ENCODE assay signal across 1 cellular context in the genomic region with DNA sequence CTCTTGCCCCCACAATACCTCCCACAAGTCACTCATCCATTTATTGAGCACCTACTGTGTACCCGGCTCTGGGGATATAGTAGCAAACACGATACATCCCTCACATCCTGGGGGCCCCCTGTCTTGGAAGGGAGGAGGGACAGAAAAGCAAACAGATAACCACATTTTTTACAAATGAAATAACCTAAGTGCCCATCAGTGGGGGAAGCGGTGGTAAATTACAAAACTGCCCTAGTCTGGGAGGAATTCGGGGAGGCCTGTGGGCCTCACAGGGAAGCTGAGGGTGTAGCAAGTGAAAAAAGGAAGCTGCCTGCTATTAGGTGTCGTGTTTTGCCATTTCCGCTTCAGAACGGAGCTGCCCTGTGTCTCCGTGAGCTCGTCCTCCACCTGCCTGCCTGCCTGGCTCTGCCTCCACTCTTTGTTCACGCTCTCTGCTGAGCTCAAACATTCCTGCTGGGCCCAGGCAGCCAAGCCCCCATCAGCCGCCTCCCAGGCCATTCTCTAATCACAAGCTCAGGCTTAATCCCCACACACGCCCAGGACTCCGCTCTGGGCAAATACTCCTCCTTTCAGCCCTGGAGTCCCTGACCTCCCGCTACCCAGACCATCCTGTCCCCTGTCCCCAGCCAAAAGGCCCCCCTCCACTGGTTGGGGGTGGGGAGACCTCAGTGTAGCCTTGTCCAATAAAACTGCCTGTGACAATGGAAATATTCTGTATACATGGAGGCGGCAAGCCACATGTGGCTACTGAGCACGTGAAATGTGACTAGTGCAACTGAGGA.
TF ChIP-seq lines count a peak whose summit lies in the region.

No MANE protein-coding gene starts in this region.

TF ChIP-seq in HepG2, 621 proteins besides CTCF, POLR2A, EP300 and RAD21 (continued from another document and continues in another):
- peak; percentile 72 for TF ChIP-seq DPF2 (CRISPR knock-in tag; IDR thresholded peaks at IDR 0.05; ENCODE audit: borderline replicate concordance, low read depth)
- peak; percentile 35 for TF ChIP-seq ZNF781 (CRISPR knock-in tag; IDR thresholded peaks at IDR 0.05; ENCODE audit: borderline replicate concordance, not compliant biosample characterization)
- TF ChIP-seq, protein P1, sequence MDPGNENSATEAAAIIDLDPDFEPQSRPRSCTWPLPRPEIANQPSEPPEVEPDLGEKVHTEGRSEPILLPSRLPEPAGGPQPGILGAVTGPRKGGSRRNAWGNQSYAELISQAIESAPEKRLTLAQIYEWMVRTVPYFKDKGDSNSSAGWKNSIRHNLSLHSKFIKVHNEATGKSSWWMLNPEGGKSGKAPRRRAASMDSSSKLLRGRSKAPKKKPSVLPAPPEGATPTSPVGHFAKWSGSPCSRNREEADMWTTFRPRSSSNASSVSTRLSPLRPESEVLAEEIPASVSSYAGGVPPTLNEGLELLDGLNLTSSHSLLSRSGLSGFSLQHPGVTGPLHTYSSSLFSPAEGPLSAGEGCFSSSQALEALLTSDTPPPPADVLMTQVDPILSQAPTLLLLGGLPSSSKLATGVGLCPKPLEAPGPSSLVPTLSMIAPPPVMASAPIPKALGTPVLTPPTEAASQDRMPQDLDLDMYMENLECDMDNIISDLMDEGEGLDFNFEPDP (CRISPR knock-in tag; conservative IDR thresholded peaks at IDR 0.05): no peak
- TF ChIP-seq ZIK1 (CRISPR knock-in tag; IDR thresholded peaks at IDR 0.05; ENCODE audit: borderline replicate concordance, low read depth): no peak
- TF ChIP-seq, protein P2, sequence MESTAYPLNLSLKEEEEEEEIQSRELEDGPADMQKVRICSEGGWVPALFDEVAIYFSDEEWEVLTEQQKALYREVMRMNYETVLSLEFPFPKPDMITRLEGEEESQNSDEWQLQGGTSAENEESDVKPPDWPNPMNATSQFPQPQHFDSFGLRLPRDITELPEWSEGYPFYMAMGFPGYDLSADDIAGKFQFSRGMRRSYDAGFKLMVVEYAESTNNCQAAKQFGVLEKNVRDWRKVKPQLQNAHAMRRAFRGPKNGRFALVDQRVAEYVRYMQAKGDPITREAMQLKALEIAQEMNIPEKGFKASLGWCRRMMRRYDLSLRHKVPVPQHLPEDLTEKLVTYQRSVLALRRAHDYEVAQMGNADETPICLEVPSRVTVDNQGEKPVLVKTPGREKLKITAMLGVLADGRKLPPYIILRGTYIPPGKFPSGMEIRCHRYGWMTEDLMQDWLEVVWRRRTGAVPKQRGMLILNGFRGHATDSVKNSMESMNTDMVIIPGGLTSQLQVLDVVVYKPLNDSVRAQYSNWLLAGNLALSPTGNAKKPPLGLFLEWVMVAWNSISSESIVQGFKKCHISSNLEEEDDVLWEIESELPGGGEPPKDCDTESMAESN (CRISPR knock-in tag; conservative IDR thresholded peaks at IDR 0.05): no peak
- TF ChIP-seq, protein P3, sequence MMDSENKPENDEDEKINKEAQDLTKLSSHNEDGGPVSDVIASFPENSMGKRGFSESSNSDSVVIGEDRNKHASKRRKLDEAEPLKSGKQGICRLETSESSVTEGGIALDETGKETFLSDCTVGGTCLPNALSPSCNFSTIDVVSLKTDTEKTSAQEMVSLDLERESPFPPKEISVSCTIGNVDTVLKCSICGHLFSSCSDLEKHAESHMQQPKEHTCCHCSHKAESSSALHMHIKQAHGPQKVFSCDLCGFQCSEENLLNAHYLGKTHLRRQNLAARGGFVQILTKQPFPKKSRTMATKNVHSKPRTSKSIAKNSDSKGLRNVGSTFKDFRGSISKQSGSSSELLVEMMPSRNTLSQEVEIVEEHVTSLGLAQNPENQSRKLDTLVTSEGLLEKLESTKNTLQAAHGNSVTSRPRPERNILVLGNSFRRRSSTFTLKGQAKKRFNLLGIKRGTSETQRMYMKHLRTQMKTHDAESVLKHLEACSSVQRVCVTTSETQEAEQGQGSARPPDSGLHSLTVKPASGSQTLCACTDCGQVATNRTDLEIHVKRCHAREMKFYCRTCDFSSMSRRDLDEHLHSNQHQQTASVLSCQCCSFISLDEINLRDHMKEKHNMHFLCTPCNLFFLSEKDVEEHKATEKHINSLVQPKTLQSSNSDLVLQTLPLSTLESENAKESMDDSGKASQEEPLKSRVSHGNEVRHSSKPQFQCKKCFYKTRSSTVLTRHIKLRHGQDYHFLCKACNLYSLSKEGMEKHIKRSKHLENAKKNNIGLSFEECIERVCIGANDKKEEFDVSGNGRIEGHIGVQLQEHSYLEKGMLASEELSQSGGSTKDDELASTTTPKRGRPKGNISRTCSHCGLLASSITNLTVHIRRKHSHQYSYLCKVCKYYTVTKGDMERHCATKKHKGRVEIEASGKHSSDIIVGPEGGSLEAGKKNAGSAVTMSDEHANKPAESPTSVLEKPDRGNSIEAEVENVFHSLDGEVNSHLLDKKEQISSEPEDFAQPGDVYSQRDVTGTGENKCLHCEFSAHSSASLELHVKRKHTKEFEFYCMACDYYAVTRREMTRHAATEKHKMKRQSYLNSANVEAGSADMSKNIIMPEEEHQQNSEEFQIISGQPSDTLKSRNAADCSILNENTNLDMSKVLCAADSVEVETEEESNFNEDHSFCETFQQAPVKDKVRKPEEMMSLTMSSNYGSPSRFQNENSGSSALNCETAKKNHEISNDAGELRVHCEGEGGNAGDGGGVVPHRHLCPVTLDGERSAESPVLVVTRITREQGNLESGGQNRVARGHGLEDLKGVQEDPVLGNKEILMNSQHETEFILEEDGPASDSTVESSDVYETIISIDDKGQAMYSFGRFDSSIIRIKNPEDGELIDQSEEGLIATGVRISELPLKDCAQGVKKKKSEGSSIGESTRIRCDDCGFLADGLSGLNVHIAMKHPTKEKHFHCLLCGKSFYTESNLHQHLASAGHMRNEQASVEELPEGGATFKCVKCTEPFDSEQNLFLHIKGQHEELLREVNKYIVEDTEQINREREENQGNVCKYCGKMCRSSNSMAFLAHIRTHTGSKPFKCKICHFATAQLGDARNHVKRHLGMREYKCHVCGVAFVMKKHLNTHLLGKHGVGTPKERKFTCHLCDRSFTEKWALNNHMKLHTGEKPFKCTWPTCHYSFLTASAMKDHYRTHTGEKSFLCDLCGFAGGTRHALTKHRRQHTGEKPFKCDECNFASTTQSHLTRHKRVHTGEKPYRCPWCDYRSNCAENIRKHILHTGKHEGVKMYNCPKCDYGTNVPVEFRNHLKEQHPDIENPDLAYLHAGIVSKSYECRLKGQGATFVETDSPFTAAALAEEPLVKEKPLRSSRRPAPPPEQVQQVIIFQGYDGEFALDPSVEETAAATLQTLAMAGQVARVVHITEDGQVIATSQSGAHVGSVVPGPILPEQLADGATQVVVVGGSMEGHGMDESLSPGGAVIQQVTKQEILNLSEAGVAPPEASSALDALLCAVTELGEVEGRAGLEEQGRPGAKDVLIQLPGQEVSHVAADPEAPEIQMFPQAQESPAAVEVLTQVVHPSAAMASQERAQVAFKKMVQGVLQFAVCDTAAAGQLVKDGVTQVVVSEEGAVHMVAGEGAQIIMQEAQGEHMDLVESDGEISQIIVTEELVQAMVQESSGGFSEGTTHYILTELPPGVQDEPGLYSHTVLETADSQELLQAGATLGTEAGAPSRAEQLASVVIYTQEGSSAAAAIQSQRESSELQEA (CRISPR knock-in tag; IDR thresholded peaks at IDR 0.05; ENCODE audit: not compliant biosample characterization): peak; percentile 26
- no peak for TF ChIP-seq ETV6 (CRISPR knock-in tag; conservative IDR thresholded peaks at IDR 0.05)
- TF ChIP-seq ZNF292 (CRISPR knock-in tag; IDR thresholded peaks at IDR 0.05; ENCODE audit: borderline replicate concordance, low read depth): no peak
- peak; percentile 75; the same call in 1 of the 2 replicates for TF ChIP-seq ZNF343 (CRISPR knock-in tag; IDR thresholded peaks at IDR 0.05)
- peak; percentile 77 for TF ChIP-seq ELF3 (CRISPR knock-in tag; IDR thresholded peaks at IDR 0.05)
- TF ChIP-seq, protein P4, sequence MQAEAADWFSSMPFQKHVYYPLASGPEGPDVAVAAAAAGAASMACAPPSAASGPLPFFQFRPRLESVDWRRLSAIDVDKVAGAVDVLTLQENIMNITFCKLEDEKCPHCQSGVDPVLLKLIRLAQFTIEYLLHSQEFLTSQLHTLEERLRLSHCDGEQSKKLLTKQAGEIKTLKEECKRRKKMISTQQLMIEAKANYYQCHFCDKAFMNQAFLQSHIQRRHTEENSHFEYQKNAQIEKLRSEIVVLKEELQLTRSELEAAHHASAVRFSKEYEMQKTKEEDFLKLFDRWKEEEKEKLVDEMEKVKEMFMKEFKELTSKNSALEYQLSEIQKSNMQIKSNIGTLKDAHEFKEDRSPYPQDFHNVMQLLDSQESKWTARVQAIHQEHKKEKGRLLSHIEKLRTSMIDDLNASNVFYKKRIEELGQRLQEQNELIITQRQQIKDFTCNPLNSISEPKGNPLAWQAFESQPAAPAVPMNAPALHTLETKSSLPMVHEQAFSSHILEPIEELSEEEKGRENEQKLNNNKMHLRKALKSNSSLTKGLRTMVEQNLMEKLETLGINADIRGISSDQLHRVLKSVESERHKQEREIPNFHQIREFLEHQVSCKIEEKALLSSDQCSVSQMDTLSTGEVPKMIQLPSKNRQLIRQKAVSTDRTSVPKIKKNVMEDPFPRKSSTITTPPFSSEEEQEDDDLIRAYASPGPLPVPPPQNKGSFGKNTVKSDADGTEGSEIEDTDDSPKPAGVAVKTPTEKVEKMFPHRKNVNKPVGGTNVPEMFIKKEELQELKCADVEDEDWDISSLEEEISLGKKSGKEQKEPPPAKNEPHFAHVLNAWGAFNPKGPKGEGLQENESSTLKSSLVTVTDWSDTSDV (CRISPR knock-in tag; IDR thresholded peaks at IDR 0.05): 0 out of 2 replicates have a peak, but pooled peaks have one; percentile 40
- peak; percentile 59; the same call in 1 of the 2 replicates for TF ChIP-seq KMT2A (CRISPR knock-in tag; IDR thresholded peaks at IDR 0.05)
- peak; percentile 98 for TF ChIP-seq PITX1 (CRISPR knock-in tag; IDR thresholded peaks at IDR 0.05)
- TF ChIP-seq ZNF550 (CRISPR knock-in tag; IDR thresholded peaks at IDR 0.05; ENCODE audit: borderline replicate concordance): 0 out of 2 replicates have a peak, but pooled peaks have one; percentile 39
- TF ChIP-seq, protein P5, sequence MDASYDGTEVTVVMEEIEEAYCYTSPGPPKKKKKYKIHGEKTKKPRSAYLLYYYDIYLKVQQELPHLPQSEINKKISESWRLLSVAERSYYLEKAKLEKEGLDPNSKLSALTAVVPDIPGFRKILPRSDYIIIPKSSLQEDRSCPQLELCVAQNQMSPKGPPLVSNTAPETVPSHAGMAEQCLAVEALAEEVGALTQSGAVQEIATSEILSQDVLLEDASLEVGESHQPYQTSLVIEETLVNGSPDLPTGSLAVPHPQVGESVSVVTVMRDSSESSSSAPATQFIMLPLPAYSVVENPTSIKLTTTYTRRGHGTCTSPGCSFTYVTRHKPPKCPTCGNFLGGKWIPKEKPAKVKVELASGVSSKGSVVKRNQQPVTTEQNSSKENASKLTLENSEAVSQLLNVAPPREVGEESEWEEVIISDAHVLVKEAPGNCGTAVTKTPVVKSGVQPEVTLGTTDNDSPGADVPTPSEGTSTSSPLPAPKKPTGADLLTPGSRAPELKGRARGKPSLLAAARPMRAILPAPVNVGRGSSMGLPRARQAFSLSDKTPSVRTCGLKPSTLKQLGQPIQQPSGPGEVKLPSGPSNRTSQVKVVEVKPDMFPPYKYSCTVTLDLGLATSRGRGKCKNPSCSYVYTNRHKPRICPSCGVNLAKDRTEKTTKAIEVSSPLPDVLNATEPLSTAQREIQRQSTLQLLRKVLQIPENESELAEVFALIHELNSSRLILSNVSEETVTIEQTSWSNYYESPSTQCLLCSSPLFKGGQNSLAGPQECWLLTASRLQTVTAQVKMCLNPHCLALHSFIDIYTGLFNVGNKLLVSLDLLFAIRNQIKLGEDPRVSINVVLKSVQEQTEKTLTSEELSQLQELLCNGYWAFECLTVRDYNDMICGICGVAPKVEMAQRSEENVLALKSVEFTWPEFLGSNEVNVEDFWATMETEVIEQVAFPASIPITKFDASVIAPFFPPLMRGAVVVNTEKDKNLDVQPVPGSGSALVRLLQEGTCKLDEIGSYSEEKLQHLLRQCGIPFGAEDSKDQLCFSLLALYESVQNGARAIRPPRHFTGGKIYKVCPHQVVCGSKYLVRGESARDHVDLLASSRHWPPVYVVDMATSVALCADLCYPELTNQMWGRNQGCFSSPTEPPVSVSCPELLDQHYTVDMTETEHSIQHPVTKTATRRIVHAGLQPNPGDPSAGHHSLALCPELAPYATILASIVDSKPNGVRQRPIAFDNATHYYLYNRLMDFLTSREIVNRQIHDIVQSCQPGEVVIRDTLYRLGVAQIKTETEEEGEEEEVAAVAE (CRISPR knock-in tag; IDR thresholded peaks at IDR 0.05; ENCODE audit: borderline replicate concordance): 0 out of 2 replicates have a peak, but pooled peaks have one; percentile 21
- TF ChIP-seq CENPX (CRISPR knock-in tag; IDR thresholded peaks at IDR 0.05): no peak
- TF ChIP-seq FOXC1 (CRISPR knock-in tag; IDR thresholded peaks at IDR 0.05; ENCODE audit: borderline replicate concordance): peak; percentile 21; the same call in 1 of the 2 replicates
- TF ChIP-seq, protein P6, sequence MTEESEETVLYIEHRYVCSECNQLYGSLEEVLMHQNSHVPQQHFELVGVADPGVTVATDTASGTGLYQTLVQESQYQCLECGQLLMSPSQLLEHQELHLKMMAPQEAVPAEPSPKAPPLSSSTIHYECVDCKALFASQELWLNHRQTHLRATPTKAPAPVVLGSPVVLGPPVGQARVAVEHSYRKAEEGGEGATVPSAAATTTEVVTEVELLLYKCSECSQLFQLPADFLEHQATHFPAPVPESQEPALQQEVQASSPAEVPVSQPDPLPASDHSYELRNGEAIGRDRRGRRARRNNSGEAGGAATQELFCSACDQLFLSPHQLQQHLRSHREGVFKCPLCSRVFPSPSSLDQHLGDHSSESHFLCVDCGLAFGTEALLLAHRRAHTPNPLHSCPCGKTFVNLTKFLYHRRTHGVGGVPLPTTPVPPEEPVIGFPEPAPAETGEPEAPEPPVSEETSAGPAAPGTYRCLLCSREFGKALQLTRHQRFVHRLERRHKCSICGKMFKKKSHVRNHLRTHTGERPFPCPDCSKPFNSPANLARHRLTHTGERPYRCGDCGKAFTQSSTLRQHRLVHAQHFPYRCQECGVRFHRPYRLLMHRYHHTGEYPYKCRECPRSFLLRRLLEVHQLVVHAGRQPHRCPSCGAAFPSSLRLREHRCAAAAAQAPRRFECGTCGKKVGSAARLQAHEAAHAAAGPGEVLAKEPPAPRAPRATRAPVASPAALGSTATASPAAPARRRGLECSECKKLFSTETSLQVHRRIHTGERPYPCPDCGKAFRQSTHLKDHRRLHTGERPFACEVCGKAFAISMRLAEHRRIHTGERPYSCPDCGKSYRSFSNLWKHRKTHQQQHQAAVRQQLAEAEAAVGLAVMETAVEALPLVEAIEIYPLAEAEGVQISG (CRISPR knock-in tag; IDR thresholded peaks at IDR 0.05): peak; percentile 62
- peak; percentile 73 for TF ChIP-seq GATAD2A (CRISPR knock-in tag; IDR thresholded peaks at IDR 0.05)
- TF ChIP-seq, protein P7, sequence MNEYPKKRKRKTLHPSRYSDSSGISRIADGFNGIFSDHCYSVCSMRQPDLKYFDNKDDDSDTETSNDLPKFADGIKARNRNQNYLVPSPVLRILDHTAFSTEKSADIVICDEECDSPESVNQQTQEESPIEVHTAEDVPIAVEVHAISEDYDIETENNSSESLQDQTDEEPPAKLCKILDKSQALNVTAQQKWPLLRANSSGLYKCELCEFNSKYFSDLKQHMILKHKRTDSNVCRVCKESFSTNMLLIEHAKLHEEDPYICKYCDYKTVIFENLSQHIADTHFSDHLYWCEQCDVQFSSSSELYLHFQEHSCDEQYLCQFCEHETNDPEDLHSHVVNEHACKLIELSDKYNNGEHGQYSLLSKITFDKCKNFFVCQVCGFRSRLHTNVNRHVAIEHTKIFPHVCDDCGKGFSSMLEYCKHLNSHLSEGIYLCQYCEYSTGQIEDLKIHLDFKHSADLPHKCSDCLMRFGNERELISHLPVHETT (CRISPR knock-in tag; conservative IDR thresholded peaks at IDR 0.05): peak; percentile 64
- 0 out of 2 replicates have a peak, but pooled peaks have one; percentile 27 for TF ChIP-seq SOX13 (IDR thresholded peaks at IDR 0.05)
- TF ChIP-seq SOX13 (CRISPR knock-in tag; conservative IDR thresholded peaks at IDR 0.05 in 1 of 2, IDR thresholded peaks at IDR 0.05 in 1 of 2): peak in 1 of 2 experiments; percentile 50; a peak in 2 of 4 replicates
- 0 out of 2 replicates have a peak, but pooled peaks have one; percentile 70 for TF ChIP-seq ZNF547 (CRISPR knock-in tag; IDR thresholded peaks at IDR 0.05)
- no peak for TF ChIP-seq SOX6 (IDR thresholded peaks at IDR 0.05)
- TF ChIP-seq SOX6 (CRISPR knock-in tag; IDR thresholded peaks at IDR 0.05): peak; percentile 54
- 0 out of 2 replicates have a peak, but pooled peaks have one; percentile 59 for TF ChIP-seq ZNF224 (CRISPR knock-in tag; IDR thresholded peaks at IDR 0.05)
